ENCODE assay signal across 31 cellular contexts in the genomic region with DNA sequence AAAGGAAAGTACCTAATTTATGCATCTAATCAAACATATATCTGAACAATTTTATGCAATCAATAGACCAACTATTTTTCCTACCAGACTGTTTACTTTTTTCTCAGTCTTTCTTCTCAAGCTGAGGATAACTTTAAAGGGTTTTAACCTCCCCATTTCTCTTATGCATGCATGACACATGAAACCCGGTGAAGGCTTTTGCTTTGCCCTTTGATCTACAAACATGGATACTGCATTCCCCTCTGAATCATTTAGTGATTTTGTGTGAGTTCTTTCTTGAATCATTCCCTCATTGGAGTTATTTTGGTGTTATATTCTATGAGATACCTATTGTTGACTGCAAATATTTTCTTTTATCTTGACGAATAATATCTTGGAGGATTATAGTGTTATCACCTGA.
"Had no signal": no experiment of that assay in that cellular context is flagged by ENCODE, and none has a peak within 500 bp of the region (broad histone marks: within the 10 kb centered on the region; RNA-seq: fewer than 3 reads in every experiment).

No MANE protein-coding gene starts in this region.

- DNase-seq: activated B cell treated with CpG ODN at 0.5 μM for 24 hours; activated CD4-positive, alpha-beta memory T cell treated with anti-CD3 and anti-CD28 coated beads for 36 hours; activated CD4-positive, alpha-beta T cell treated with anti-CD3 and anti-CD28 coated beads for 4 hours; activated CD4-positive, alpha-beta T cell treated with anti-CD3 and anti-CD28 coated beads, Interleukin-2, amount 10 ng/mL, durations not matched to agents 24 days and 14 days; activated CD4-positive, alpha-beta T cell treated with anti-CD3 and anti-CD28 coated beads, Interleukin-2, amount 50 U/mL, for 1 hour; activated CD4-positive, alpha-beta T cell treated with anti-CD3 and anti-CD28 coated beads, Interleukin-2, amount 50 U/mL, for 4 hours; activated CD4-positive, CD25-positive, alpha-beta regulatory T cell treated with anti-CD3 and anti-CD28 coated beads, Interleukin-2, amount 50 U/mL, for 72 hours; activated CD8-positive, alpha-beta memory T cell treated with anti-CD3 and anti-CD28 coated beads, Interleukin-2, amount 50 U/mL, for 4 hours; activated CD8-positive, alpha-beta T cell treated with anti-CD3 and anti-CD28 coated beads for 36 hours; activated effector memory CD4-positive, alpha-beta T cell treated with anti-CD3 and anti-CD28 coated beads, Interleukin-2, amount 50 U/mL, for 16 hours; activated gamma-delta T cell treated with Interleukin-2 at 50 U/mL for 16 hours; activated naive CD4-positive, alpha-beta T cell; activated naive CD4-positive, alpha-beta T cell treated with anti-CD3 and anti-CD28 coated beads for 36 hours; activated naive CD4-positive, alpha-beta T cell treated with anti-CD3 and anti-CD28 coated beads, Interleukin-2, amount 50 U/mL, for 16 hours; activated naive CD8-positive, alpha-beta T cell treated with anti-CD3 and anti-CD28 coated beads for 36 hours; activated T-cell treated with anti-CD3 and anti-CD28 coated beads for 4 hours; activated T-cell treated with anti-CD3 and anti-CD28 coated beads, Interleukin-2, amount 50 U/mL, for 1 hour; activated T-cell treated with anti-CD3 and anti-CD28 coated beads, Interleukin-2, amount 50 U/mL, for 4 hours; activated T-cell treated with anti-CD3 and anti-CD28 coated beads, Interleukin-2, amount 50 U/mL, for 72 hours; adrenal gland; amniotic stem cell; aorta; body of pancreas; brain microvascular endothelial cell; central memory CD4-positive, alpha-beta T cell; T-helper 2 cell; T-helper 9 cell had no signal

- H3K36me3 ChIP-seq: adrenal gland, brain microvascular endothelial cell, breast epithelium had no signal

- H3K4me1 ChIP-seq: adrenal gland, body of pancreas, breast epithelium had no signal

- H3K4me3 ChIP-seq: adrenal gland, body of pancreas, breast epithelium had no signal

- H3K9me3 ChIP-seq: adrenal gland, breast epithelium had no signal

- H3K27me3 ChIP-seq: adrenal gland, body of pancreas, brain microvascular endothelial cell, breast epithelium had no signal

- H3K27ac ChIP-seq: adrenal gland, body of pancreas, brain microvascular endothelial cell, breast epithelium, VCaP had no signal

- ATAC-seq: activated CD8-positive, alpha-beta T cell treated with anti-CD3 and anti-CD28 coated beads for 36 hours; activated naive CD4-positive, alpha-beta T cell treated with anti-CD3 and anti-CD28 coated beads, Interleukin-2, amount 50 U/mL, for 72 hours; activated T-cell treated with anti-CD3 and anti-CD28 coated beads, Interleukin-2, amount 50 U/mL, for 4 hours; activated T-cell treated with anti-CD3 and anti-CD28 coated beads, Interleukin-2, amount 50 U/mL, for 72 hours; activated T-helper 17 cell treated with anti-CD3 and anti-CD28 coated beads, Interleukin-2, amount 50 U/mL, for 72 hours; body of pancreas had no signal
